In the genomic region with DNA sequence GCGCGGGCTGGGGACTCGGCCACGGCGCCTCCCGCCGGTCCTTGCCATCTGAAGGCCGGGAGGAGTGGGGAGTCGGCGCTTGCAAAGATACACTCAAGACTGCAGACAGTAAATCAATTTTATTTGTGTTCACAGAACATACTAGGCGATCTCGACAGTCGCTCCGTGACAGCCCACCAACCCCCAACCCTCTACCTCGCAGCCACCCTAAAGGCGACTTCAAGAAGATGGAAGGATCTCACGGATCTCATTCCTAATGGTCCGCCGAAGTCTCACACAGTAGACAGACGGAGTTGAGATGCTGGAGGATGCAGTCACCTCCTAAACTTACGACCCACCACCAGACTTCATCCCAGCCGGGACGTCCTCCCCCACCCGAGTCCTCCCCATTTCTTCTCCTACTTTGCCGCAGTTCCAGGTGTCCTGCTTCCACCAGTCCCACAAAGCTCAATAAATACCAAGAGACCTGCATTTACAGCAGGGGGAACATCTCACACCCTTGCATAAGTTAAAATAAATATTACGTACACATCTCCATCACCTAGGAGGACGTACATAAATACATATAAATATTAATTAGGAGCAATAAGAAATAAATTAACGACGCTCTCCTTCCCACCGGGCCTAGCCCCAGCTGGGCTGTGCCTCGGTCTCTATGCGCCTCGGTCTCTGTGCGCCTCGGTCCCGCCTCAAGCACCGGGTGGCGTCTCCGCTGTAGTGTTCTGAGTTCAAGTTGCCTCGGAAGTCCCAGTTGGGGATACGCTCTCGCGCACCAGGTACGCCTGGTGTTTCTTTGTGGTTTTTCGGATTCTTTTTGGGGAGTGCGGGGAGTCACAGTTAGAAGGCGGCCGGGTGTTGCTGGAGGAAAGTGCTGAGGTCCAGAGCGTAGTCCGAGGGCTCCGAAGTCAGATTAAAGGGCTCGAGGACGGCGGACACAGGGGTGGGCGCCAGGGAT, we compare ENCODE assay signal across 8 cellular contexts. TPM values are rescaled to one million over a fixed set of nuclear protein-coding genes. Genes with fewer than 3 reads are reported as not detected.
A peak's percentile ranks its signal among the peaks of the same experiment; 100 is the strongest.
DNase-seq lines count a peak whose midpoint lies in the region; ATAC-seq, FAIRE-seq and TF ChIP-seq lines count a peak whose summit lies in the region.

No MANE protein-coding gene starts in this region.

- H2AFZ ChIP-seq in K562 (ENCODE audit: low read depth, low read length) (peak overlapping the region; percentile 95), keratinocyte (ENCODE audit: control insufficient read depth, low read length) (no peak overlapping the region)

- H3K4me1 Mint-ChIP-seq in stimulated activated effector memory CD8-positive, alpha-beta T cell treated with anti-CD3 and anti-CD28 coated beads, Interleukin-12 subunit alpha, Interleukin-12 subunit beta, amount 100 ng/mL, for 72 hours, result peaks cover 75% of the 10 kb centered on the region

- no peaks in the 10 kb centered on the region for H3K9me3 ChIP-seq in K562 (replicated peaks; ENCODE audit: control insufficient read depth, insufficient read depth, low read depth, low read length)
- H3K9me3 ChIP-seq in keratinocyte (ENCODE audit: control insufficient read depth, low read depth, low read length), result no peaks in the 10 kb centered on the region

- TSS peak; percentile 89 for BruUV-seq in K562 (replicated peaks; lab: Mats Ljungman, UMichigan)

- H3K9me3 Mint-ChIP-seq in stimulated activated effector memory CD8-positive, alpha-beta T cell treated with anti-CD3 and anti-CD28 coated beads, Interleukin-12 subunit alpha, Interleukin-12 subunit beta, amount 100 ng/mL, for 72 hours, result no peaks in the 10 kb centered on the region

- peak overlapping the region; percentile 98 for H3K4me3 Mint-ChIP-seq in stimulated activated effector memory CD8-positive, alpha-beta T cell treated with anti-CD3 and anti-CD28 coated beads, Interleukin-12 subunit alpha, Interleukin-12 subunit beta, amount 100 ng/mL, for 72 hours

- POLR2A ChIA-PET in K562 (lab: Yijun Ruan, JAX), result interaction anchor here (0.5 to 2.1 kb wide), 20 partner anchors 8 to 156 kb away, joined by 3 to 10 read pairs (median 4); partner anchors contain the start of gene MDC1

- H3K9me1 ChIP-seq in K562 (ENCODE audit: control insufficient read depth, insufficient read depth, low read length) (peaks cover 5% of the 10 kb centered on the region), keratinocyte (ENCODE audit: control insufficient read depth, extremely low read depth, insufficient read depth, low read length) (no peaks in the 10 kb centered on the region)

- peak overlapping the region; percentile 92 for H3K4me2 ChIP-seq in K562 (ENCODE audit: insufficient read depth, low read length)
- peak overlapping the region; percentile 72 for H3K4me2 ChIP-seq in keratinocyte (ENCODE audit: control insufficient read depth, extremely low read depth, insufficient read depth, low read depth, low read length)

- TF ChIP-seq RAD21 in K562 (CRISPR knock-in tag; conservative IDR thresholded peaks at IDR 0.05 in 1 of 2, IDR thresholded peaks at IDR 0.05 in 1 of 2), result 0 out of 4 replicates have a peak, but pooled peaks of 1 of the 2 experiments have one; percentile 2

- no peak for TF ChIP-seq EP300 in K562 (IDR thresholded peaks at IDR 0.05; ENCODE audit: low read length)

- H3K36me3 ChIP-seq in K562 (ENCODE audit: control insufficient read depth, insufficient read depth, low read length) (peaks cover 30% of the 10 kb centered on the region), keratinocyte (ENCODE audit: control insufficient read depth in 2 of 2, extremely low read depth in 1 of 2, insufficient read depth in 2 of 2, low read length in 2 of 2) (peaks cover 7 to 18% of the 10 kb centered on the region in 2 experiments)

- peaks cover 33 to 47% of the 10 kb centered on the region in 2 experiments for H3K4me1 ChIP-seq in K562 (replicated peaks in 1 of 2; ENCODE audit: control insufficient read depth in 2 of 2, insufficient read depth in 2 of 2, low read length in 2 of 2)
- H3K4me1 ChIP-seq in keratinocyte (ENCODE audit: control insufficient read depth, extremely low read depth, insufficient read depth, low read length), result peaks cover 35% of the 10 kb centered on the region

- H3K79me2 ChIP-seq in K562 (ENCODE audit: control insufficient read depth, insufficient read depth, low read length) (peaks cover 52% of the 10 kb centered on the region), keratinocyte (ENCODE audit: control insufficient read depth, insufficient read depth, low read length) (peaks cover 10% of the 10 kb centered on the region)

- WGBS in K562 (ENCODE audit: insufficient coverage, low coverage, missing lambda C conversion rate), result 1% methylated on average over 55 of the region's 55 CpGs

- intact Hi-C loops in K562 (cut with micrococcal nuclease), result loop anchor here (1.0 to 5.0 kb wide), 6 partner anchors 23 to 339 kb away; partner anchors contain the start of gene TUBB

- dilution Hi-C loops in keratinocyte (cut with MboI; ENCODE audit: extremely low pct_ligation_motif_present, low sequenced_read_pairs), result no loop called here

- CTCF ChIA-PET in K562 (lab: Yijun Ruan, JAX; ENCODE audit: low intra/inter-chr PET ratio), result interaction anchor here (0.9 to 3.7 kb wide), 6 partner anchors 79 to 341 kb away, joined by 3 to 20 read pairs (median 7); no protein-coding TSS in a partner anchor

- peak; percentile 21 for DNase-seq in AG20443 (ENCODE audit: low spot score)
- DNase-seq in OCI-M1 (lab: John Stamatoyannopoulos, UW), result peak; percentile 72
- peak; percentile 57 to 78 (median 61) for DNase-seq in K562 (ENCODE audit: extremely low read depth in 1 of 4, low spot score in 3 of 4)
- no peak for DNase-seq in keratinocyte (ENCODE audit: low read depth, low spot score)
- no peak for DNase-seq in stimulated activated effector memory CD8-positive, alpha-beta T cell treated with anti-CD3 and anti-CD28 coated beads, Interleukin-12 subunit alpha, Interleukin-12 subunit beta, amount 100 ng/mL, for 72 hours (ENCODE audit: low spot score in 2 of 2)
- no peak for DNase-seq in LoVo (ENCODE audit: low spot score)

- peak overlapping the region; percentile 98 for H3K27ac Mint-ChIP-seq in stimulated activated effector memory CD8-positive, alpha-beta T cell treated with anti-CD3 and anti-CD28 coated beads, Interleukin-12 subunit alpha, Interleukin-12 subunit beta, amount 100 ng/mL, for 72 hours

- TF ChIP-seq CTCF in K562 (IDR thresholded peaks at IDR 0.05 in 2 of 3, conservative IDR thresholded peaks at IDR 0.05 in 1 of 3; ENCODE audit: insufficient read depth in 2 of 3, low read depth in 1 of 3, low read length in 3 of 3) (no peak), keratinocyte (optimal IDR thresholded peaks at IDR 0.05 in 1 of 3, IDR thresholded peaks at IDR 0.05 in 1 of 3, conservative IDR thresholded peaks at IDR 0.05 in 1 of 3; ENCODE audit: extremely low read depth in 1 of 3, insufficient read depth in 2 of 3, low read length in 3 of 3) (no peak)

- H3K36me3 Mint-ChIP-seq in stimulated activated effector memory CD8-positive, alpha-beta T cell treated with anti-CD3 and anti-CD28 coated beads, Interleukin-12 subunit alpha, Interleukin-12 subunit beta, amount 100 ng/mL, for 72 hours, result peaks cover 69% of the 10 kb centered on the region

- peaks cover 4% of the 10 kb centered on the region; the same call in 1 of the 2 replicates for H4K20me1 ChIP-seq in K562 (replicated peaks; ENCODE audit: control insufficient read depth, insufficient read depth, low read length)
- H4K20me1 ChIP-seq in keratinocyte (ENCODE audit: control insufficient read depth, extremely low read depth, insufficient read depth, low read length), result peaks cover 11% of the 10 kb centered on the region

- H3K9ac ChIP-seq in K562 (ENCODE audit: insufficient read depth in 1 of 2, low read depth in 2 of 2, low read length in 2 of 2), result peak overlapping the region; percentile 80 to 99
- H3K9ac ChIP-seq in keratinocyte (ENCODE audit: control insufficient read depth, extremely low read depth, insufficient read depth, low read length), result peak overlapping the region; percentile 97

- in situ Hi-C loops in K562 (cut with MboI), result loop anchor here (5.0 kb wide), 2 partner anchors 134 to 334 kb away; no protein-coding TSS in a partner anchor

- peak; percentile 12 for ATAC-seq in GM21528 (IDR thresholded peaks at IDR 0.05; ENCODE audit: low FRiP score, unreplicated experiment)
- ATAC-seq in K562, result peak; percentile 62
- ATAC-seq in stimulated activated effector memory CD8-positive, alpha-beta T cell treated with anti-CD3 and anti-CD28 coated beads, Interleukin-12 subunit alpha, Interleukin-12 subunit beta, amount 100 ng/mL, for 72 hours, result peak; percentile 19
- no peak for ATAC-seq in HG03442 (IDR thresholded peaks at IDR 0.05; ENCODE audit: unreplicated experiment)

- H3K4me3 ChIP-seq in K562 (peak overlapping the region; percentile 91), keratinocyte (ENCODE audit: control insufficient read depth in 2 of 3, extremely low read depth in 1 of 3, insufficient read depth in 2 of 3, low read depth in 1 of 3, low read length in 3 of 3) (peak overlapping the region; percentile 71 to 98 (median 85))

- H3K27me3 ChIP-seq in K562 (ENCODE audit: control insufficient read depth in 2 of 2, insufficient read depth in 2 of 2, low read length in 2 of 2) (no peaks in the 10 kb centered on the region), keratinocyte (ENCODE audit: control insufficient read depth, extremely low read depth, insufficient read depth, low read length) (no peaks in the 10 kb centered on the region)

- TF ChIP-seq POLR2A in K562 (conservative IDR thresholded peaks at IDR 0.05), result no peak

- FAIRE-seq in K562 (lab: Jason Lieb, UNC), result peak; percentile 70
- FAIRE-seq in keratinocyte (lab: Jason Lieb, UNC), result no peak

- H3K27ac ChIP-seq in K562 (ENCODE audit: extremely low read depth, low read depth, low read length) (peak overlapping the region; percentile 87), keratinocyte (ENCODE audit: control insufficient read depth, insufficient read depth, low read length) (peak overlapping the region; percentile 93)

RNA-seq across cellular contexts. Expression of gene FLOT1, which starts 0.9 kb away (rescaled TPM):
- total RNA-seq in K562 (2011; cell fraction: chromatin; rRNA removed; ENCODE audit: low replicate concordance), result 164 and 277 TPM in 2 replicates
- total RNA-seq in K562 (2011; cell fraction: nucleolus; rRNA removed), result 152 and 165 TPM in 2 replicates
- 155 and 194 TPM in 2 replicates for total RNA-seq in K562 (2011; cell fraction: nucleoplasm; rRNA removed)
- total RNA-seq in K562 (2014; rRNA removed), result 118 and 131 TPM in 2 replicates
- 84.7 and 84.8 TPM in 2 replicates for total RNA-seq in K562 (2014; rRNA removed; fragmentation: Illumina TruSeq; extraction: Trizol)
- total RNA-seq in K562 (2015; rRNA removed; fragmentation: Illumina TruSeq; extraction: Trizol), result 101 and 102 TPM in 2 replicates
- total RNA-seq in K562 (2021), result 124 and 127 TPM in 2 replicates
- polyA plus RNA-seq in K562 (2011; rRNA removed), result 131 and 154 TPM in 2 replicates
- polyA plus RNA-seq in K562 (2011; cell fraction: cytosol; rRNA removed), result 144 and 149 TPM in 2 replicates
- 209 and 233 TPM in 2 replicates for polyA plus RNA-seq in K562 (2011; cell fraction: nucleus; rRNA removed)
- 135 and 272 TPM in 2 replicates for polyA plus RNA-seq in K562 (2012)
- polyA plus RNA-seq in K562 (2014; fragmentation: Illumina TruSeq; extraction: Trizol), result 138 and 144 TPM in 2 replicates
- 10 to 100 TPM; 11.7 to 12.0 TPM for polyA plus RNA-seq in K562 (2014; fragmentation: Nextera tagmentation; extraction: Ambion mirVana)
- 149 and 174 TPM in 2 replicates for polyA plus RNA-seq in K562 (2014; rRNA removed)
- 122 and 132 TPM in 2 replicates for polyA minus RNA-seq in K562 (2011; rRNA and poly(A)+ RNA removed)
- polyA minus RNA-seq in K562 (2011; cell fraction: cytosol; rRNA and poly(A)+ RNA removed), result 72.2 and 76.2 TPM in 2 replicates
- polyA minus RNA-seq in K562 (2011; cell fraction: nucleus; rRNA and poly(A)+ RNA removed), result 38.5 and 58.5 TPM in 2 replicates
- 21.6 to 23.8 TPM (median 22.1 TPM) in 3 replicates for polyA plus RNA-seq in keratinocyte
- 52.5 TPM for polyA plus RNA-seq in keratinocyte (2011; ENCODE audit: low read depth)
- polyA plus RNA-seq in keratinocyte (2011; cell fraction: cytosol; rRNA removed), result 14.9 and 21.3 TPM in 2 replicates
- 21.6 and 22.0 TPM in 2 replicates for polyA plus RNA-seq in keratinocyte (2011; cell fraction: nucleus; rRNA removed)
- polyA plus RNA-seq in keratinocyte (2012; ENCODE audit: low replicate concordance), result 19.5 and 22.0 TPM in 2 replicates
- 23.2 to 52.7 TPM (median 25.6 TPM) in 3 replicates for polyA minus RNA-seq in keratinocyte
- 16.3 TPM for polyA minus RNA-seq in keratinocyte (2011; cell fraction: cytosol; rRNA and poly(A)+ RNA removed)
- polyA minus RNA-seq in keratinocyte (2011; cell fraction: nucleus; rRNA and poly(A)+ RNA removed), result 14.8 and 19.5 TPM in 2 replicates

RNA-seq across cellular contexts. Expression of gene IER3, which starts 1.0 kb away (rescaled TPM):
- total RNA-seq in K562 (2011; cell fraction: chromatin; rRNA removed; ENCODE audit: low replicate concordance), result 15.2 and 21.4 TPM in 2 replicates
- 22.4 and 29.0 TPM in 2 replicates for total RNA-seq in K562 (2011; cell fraction: nucleolus; rRNA removed)
- 21.0 and 27.1 TPM in 2 replicates for total RNA-seq in K562 (2011; cell fraction: nucleoplasm; rRNA removed)
- total RNA-seq in K562 (2014; rRNA removed) (18.7 and 24.7 TPM in 2 replicates), K562 (2014; rRNA removed; fragmentation: Illumina TruSeq; extraction: Trizol) (8.0 and 8.2 TPM in 2 replicates), K562 (2015; rRNA removed; fragmentation: Illumina TruSeq; extraction: Trizol) (13.0 and 15.1 TPM in 2 replicates), K562 (2021) (23.4 and 24.1 TPM in 2 replicates)
- polyA plus RNA-seq in K562 (2011; rRNA removed) (8.8 and 11.5 TPM in 2 replicates), K562 (2014; fragmentation: Illumina TruSeq; extraction: Trizol) (11.4 and 12.5 TPM in 2 replicates), K562 (2014; fragmentation: Nextera tagmentation; extraction: Ambion mirVana) (1 to 10 TPM; 1.5 to 1.7 TPM), K562 (2014; rRNA removed) (26.0 and 30.0 TPM in 2 replicates), keratinocyte (171 to 289 TPM (median 277 TPM) in 3 replicates)
- polyA plus RNA-seq in K562 (2011; cell fraction: cytosol; rRNA removed), result 9.9 and 20.6 TPM in 2 replicates
- 25.7 and 32.6 TPM in 2 replicates for polyA plus RNA-seq in K562 (2011; cell fraction: nucleus; rRNA removed)
- polyA plus RNA-seq in K562 (2012), result 30.7 and 77.8 TPM in 2 replicates
- polyA minus RNA-seq in K562 (2011; rRNA and poly(A)+ RNA removed), result 3.8 and 6.5 TPM in 2 replicates
- polyA minus RNA-seq in K562 (2011; cell fraction: cytosol; rRNA and poly(A)+ RNA removed), result 5.3 and 6.8 TPM in 2 replicates
- 9.7 and 12.9 TPM in 2 replicates for polyA minus RNA-seq in K562 (2011; cell fraction: nucleus; rRNA and poly(A)+ RNA removed)
- polyA plus RNA-seq in keratinocyte (2011; ENCODE audit: low read depth), result 212 TPM
- 139 and 176 TPM in 2 replicates for polyA plus RNA-seq in keratinocyte (2011; cell fraction: cytosol; rRNA removed)
- polyA plus RNA-seq in keratinocyte (2011; cell fraction: nucleus; rRNA removed), result 516 and 549 TPM in 2 replicates
- polyA plus RNA-seq in keratinocyte (2012; ENCODE audit: low replicate concordance), result 226 and 373 TPM in 2 replicates
- 46.6 to 116 TPM (median 58.4 TPM) in 3 replicates for polyA minus RNA-seq in keratinocyte
- 239 TPM for polyA minus RNA-seq in keratinocyte (2011; cell fraction: cytosol; rRNA and poly(A)+ RNA removed)
- polyA minus RNA-seq in keratinocyte (2011; cell fraction: nucleus; rRNA and poly(A)+ RNA removed), result 82.4 and 85.6 TPM in 2 replicates

RNA-seq across cellular contexts. Expression of gene TUBB, which starts 23.2 kb away (rescaled TPM):
- total RNA-seq in K562 (2011; cell fraction: chromatin; rRNA removed; ENCODE audit: low replicate concordance), result 127 and 264 TPM in 2 replicates
- 272 and 276 TPM in 2 replicates for total RNA-seq in K562 (2011; cell fraction: nucleolus; rRNA removed)
- 270 and 313 TPM in 2 replicates for total RNA-seq in K562 (2011; cell fraction: nucleoplasm; rRNA removed)
- total RNA-seq in K562 (2014; rRNA removed) (1,062 and 1,409 TPM in 2 replicates), K562 (2014; rRNA removed; fragmentation: Illumina TruSeq; extraction: Trizol) (863 and 971 TPM in 2 replicates), K562 (2015; rRNA removed; fragmentation: Illumina TruSeq; extraction: Trizol) (1,443 and 1,478 TPM in 2 replicates), K562 (2021) (1,495 and 1,529 TPM in 2 replicates)
- polyA plus RNA-seq in K562 (2011; rRNA removed) (2,369 and 2,705 TPM in 2 replicates), K562 (2014; fragmentation: Illumina TruSeq; extraction: Trizol) (2,541 and 2,870 TPM in 2 replicates), K562 (2014; fragmentation: Nextera tagmentation; extraction: Ambion mirVana) (1,000 to 10,000 TPM; 1,106 to 1,864 TPM), K562 (2014; rRNA removed) (1,462 and 1,903 TPM in 2 replicates), keratinocyte (1,010 to 1,517 TPM (median 1,159 TPM) in 3 replicates)
- polyA plus RNA-seq in K562 (2011; cell fraction: cytosol; rRNA removed), result 2,776 and 3,265 TPM in 2 replicates
- 619 and 708 TPM in 2 replicates for polyA plus RNA-seq in K562 (2011; cell fraction: nucleus; rRNA removed)
- polyA plus RNA-seq in K562 (2012), result 1,523 and 1,878 TPM in 2 replicates
- 1,764 and 2,070 TPM in 2 replicates for polyA minus RNA-seq in K562 (2011; rRNA and poly(A)+ RNA removed)
- polyA minus RNA-seq in K562 (2011; cell fraction: cytosol; rRNA and poly(A)+ RNA removed), result 880 and 960 TPM in 2 replicates
- polyA minus RNA-seq in K562 (2011; cell fraction: nucleus; rRNA and poly(A)+ RNA removed), result 140 and 261 TPM in 2 replicates
- 84.6 TPM for polyA plus RNA-seq in keratinocyte (2011; ENCODE audit: low read depth)
- 1,081 and 1,086 TPM in 2 replicates for polyA plus RNA-seq in keratinocyte (2011; cell fraction: cytosol; rRNA removed)
- polyA plus RNA-seq in keratinocyte (2011; cell fraction: nucleus; rRNA removed), result 643 and 747 TPM in 2 replicates
- 276 and 1,138 TPM in 2 replicates for polyA plus RNA-seq in keratinocyte (2012; ENCODE audit: low replicate concordance)
- 1,680 to 1,870 TPM (median 1,801 TPM) in 3 replicates for polyA minus RNA-seq in keratinocyte
- 842 TPM for polyA minus RNA-seq in keratinocyte (2011; cell fraction: cytosol; rRNA and poly(A)+ RNA removed)
- polyA minus RNA-seq in keratinocyte (2011; cell fraction: nucleus; rRNA and poly(A)+ RNA removed), result 371 and 465 TPM in 2 replicates

RNA-seq across cellular contexts. Expression of gene MDC1, which starts 26.3 kb away (rescaled TPM):
- total RNA-seq in K562 (2011; cell fraction: chromatin; rRNA removed; ENCODE audit: low replicate concordance), result 79.5 and 80.7 TPM in 2 replicates
- total RNA-seq in K562 (2011; cell fraction: nucleolus; rRNA removed), result 47.5 and 50.5 TPM in 2 replicates
- 62.0 and 85.1 TPM in 2 replicates for total RNA-seq in K562 (2011; cell fraction: nucleoplasm; rRNA removed)
- total RNA-seq in K562 (2014; rRNA removed), result 15.7 and 24.3 TPM in 2 replicates
- 20.0 and 25.5 TPM in 2 replicates for total RNA-seq in K562 (2014; rRNA removed; fragmentation: Illumina TruSeq; extraction: Trizol)
- 15.6 and 18.2 TPM in 2 replicates for total RNA-seq in K562 (2015; rRNA removed; fragmentation: Illumina TruSeq; extraction: Trizol)
- 96.8 and 114 TPM in 2 replicates for total RNA-seq in K562 (2021)
- 21.5 and 55.8 TPM in 2 replicates for polyA plus RNA-seq in K562 (2011; rRNA removed)
- polyA plus RNA-seq in K562 (2011; cell fraction: cytosol; rRNA removed), result 28.0 and 35.1 TPM in 2 replicates
- 105 and 141 TPM in 2 replicates for polyA plus RNA-seq in K562 (2011; cell fraction: nucleus; rRNA removed)
- polyA plus RNA-seq in K562 (2012), result 68.1 and 105 TPM in 2 replicates
- polyA plus RNA-seq in K562 (2014; fragmentation: Illumina TruSeq; extraction: Trizol), result 72.9 and 95.4 TPM in 2 replicates
- 1 to 10 TPM; 8.2 to 8.8 TPM for polyA plus RNA-seq in K562 (2014; fragmentation: Nextera tagmentation; extraction: Ambion mirVana)
- polyA plus RNA-seq in K562 (2014; rRNA removed), result 31.3 and 35.0 TPM in 2 replicates
- polyA minus RNA-seq in K562 (2011; rRNA and poly(A)+ RNA removed), result 24.0 and 34.6 TPM in 2 replicates
- polyA minus RNA-seq in K562 (2011; cell fraction: cytosol; rRNA and poly(A)+ RNA removed), result 56.9 and 94.9 TPM in 2 replicates
- polyA minus RNA-seq in K562 (2011; cell fraction: nucleus; rRNA and poly(A)+ RNA removed), result 16.4 and 27.8 TPM in 2 replicates
- polyA plus RNA-seq in keratinocyte, result 4.2 to 10.0 TPM (median 6.9 TPM) in 3 replicates
- 2.8 TPM for polyA plus RNA-seq in keratinocyte (2011; ENCODE audit: low read depth)
- polyA plus RNA-seq in keratinocyte (2011; cell fraction: cytosol; rRNA removed), result 5.3 TPM in 2 replicates
- polyA plus RNA-seq in keratinocyte (2011; cell fraction: nucleus; rRNA removed), result 25.1 and 29.9 TPM in 2 replicates
- 5.5 and 41.2 TPM in 2 replicates for polyA plus RNA-seq in keratinocyte (2012; ENCODE audit: low replicate concordance)
- polyA minus RNA-seq in keratinocyte, result 5.6 to 43.2 TPM (median 10.2 TPM) in 3 replicates
- polyA minus RNA-seq in keratinocyte (2011; cell fraction: cytosol; rRNA and poly(A)+ RNA removed), result 4.2 TPM
- 9.6 and 14.6 TPM in 2 replicates for polyA minus RNA-seq in keratinocyte (2011; cell fraction: nucleus; rRNA and poly(A)+ RNA removed)

RNA-seq across cellular contexts. Expression of gene NRM, which starts 52.6 kb away (rescaled TPM):
- 17.1 and 42.3 TPM in 2 replicates for total RNA-seq in K562 (2011; cell fraction: chromatin; rRNA removed; ENCODE audit: low replicate concordance)
- total RNA-seq in K562 (2011; cell fraction: nucleolus; rRNA removed), result 41.3 and 48.0 TPM in 2 replicates
- total RNA-seq in K562 (2011; cell fraction: nucleoplasm; rRNA removed), result 51.0 and 61.6 TPM in 2 replicates
- total RNA-seq in K562 (2014; rRNA removed) (9.7 and 12.4 TPM in 2 replicates), K562 (2014; rRNA removed; fragmentation: Illumina TruSeq; extraction: Trizol) (10.6 and 14.4 TPM in 2 replicates), K562 (2015; rRNA removed; fragmentation: Illumina TruSeq; extraction: Trizol) (17.4 and 18.1 TPM in 2 replicates), K562 (2021) (32.9 and 35.7 TPM in 2 replicates)
- polyA plus RNA-seq in K562 (2011; rRNA removed) (12.6 and 22.9 TPM in 2 replicates), K562 (2014; fragmentation: Illumina TruSeq; extraction: Trizol) (57.9 and 58.2 TPM in 2 replicates), K562 (2014; fragmentation: Nextera tagmentation; extraction: Ambion mirVana) (10 to 100 TPM; 16.1 to 18.6 TPM), K562 (2014; rRNA removed) (19.4 and 22.5 TPM in 2 replicates), keratinocyte (2.7 to 17.8 TPM (median 7.0 TPM) in 3 replicates)
- 26.4 and 41.5 TPM in 2 replicates for polyA plus RNA-seq in K562 (2011; cell fraction: cytosol; rRNA removed)
- polyA plus RNA-seq in K562 (2011; cell fraction: nucleus; rRNA removed), result 28.3 and 48.5 TPM in 2 replicates
- polyA plus RNA-seq in K562 (2012), result 45.0 and 59.0 TPM in 2 replicates
- polyA minus RNA-seq in K562 (2011; rRNA and poly(A)+ RNA removed), result 14.4 and 15.0 TPM in 2 replicates
- polyA minus RNA-seq in K562 (2011; cell fraction: cytosol; rRNA and poly(A)+ RNA removed), result 19.7 and 29.2 TPM in 2 replicates
- 12.0 and 14.7 TPM in 2 replicates for polyA minus RNA-seq in K562 (2011; cell fraction: nucleus; rRNA and poly(A)+ RNA removed)
- not detected for polyA plus RNA-seq in keratinocyte (2011; ENCODE audit: low read depth)
- 7.1 and 7.7 TPM in 2 replicates for polyA plus RNA-seq in keratinocyte (2011; cell fraction: cytosol; rRNA removed)
- 7.6 and 8.5 TPM in 2 replicates for polyA plus RNA-seq in keratinocyte (2011; cell fraction: nucleus; rRNA removed)
- 3.8 and 17.2 TPM in 2 replicates for polyA plus RNA-seq in keratinocyte (2012; ENCODE audit: low replicate concordance)
- 6.0 to 32.4 TPM (median 11.8 TPM) in 3 replicates for polyA minus RNA-seq in keratinocyte
- polyA minus RNA-seq in keratinocyte (2011; cell fraction: cytosol; rRNA and poly(A)+ RNA removed), result 9.2 TPM
- polyA minus RNA-seq in keratinocyte (2011; cell fraction: nucleus; rRNA and poly(A)+ RNA removed), result 1.9 and 3.2 TPM in 2 replicates

Comparison
In these comparisons a context has a peak if more than half of its experiments do, and no peak if none do; other contexts are left out.
1. DNase-seq: peak in AG20443 (single experiment), OCI-M1 (single experiment) and K562 (4 of 4); none in keratinocyte (single experiment), stimulated activated effector memory CD8-positive, alpha-beta T cell treated with anti-CD3 and anti-CD28 coated beads, Interleukin-12 subunit alpha, Interleukin-12 subunit beta, amount 100 ng/mL, for 72 hours (0 of 2) and LoVo (single experiment).